ENCODE assay signal across 11 cellular contexts in genomic region chr11:58618215-58618614, GRCh38. TPM values are rescaled to one million over a fixed set of nuclear protein-coding genes. Genes with fewer than 3 reads are reported as not detected.
A peak's percentile ranks its signal among the peaks of the same experiment; 100 is the strongest.
DNase-seq lines count a peak whose midpoint lies in the region; ATAC-seq, FAIRE-seq and TF ChIP-seq lines count a peak whose summit lies in the region.
"Had no signal": no experiment of that assay in that cellular context is flagged by ENCODE, and none has a peak within 500 bp of the region (broad histone marks: within the 10 kb centered on the region; RNA-seq: fewer than 3 reads in every experiment).

No MANE protein-coding gene starts in this region.

- no peak overlapping the region for H3K4me2 ChIP-seq in K562 (ENCODE audit: insufficient read depth, low read length)

- WGBS in K562 (ENCODE audit: insufficient coverage, low coverage, missing lambda C conversion rate) = 100% methylated on average over 1 of the region's 1 CpG

- H3K9me3 Mint-ChIP-seq in CD4-positive, alpha-beta T cell = no peaks in the 10 kb centered on the region
- no peaks in the 10 kb centered on the region for H3K9me3 Mint-ChIP-seq in memory B cell

- H3K27ac Mint-ChIP-seq in CD4-positive, alpha-beta T cell = peak overlapping the region; percentile 59
- peak overlapping the region; percentile 24 for H3K27ac Mint-ChIP-seq in memory B cell

- H3K4me1 ChIP-seq in K562 (replicated peaks in 1 of 2; ENCODE audit: control insufficient read depth in 2 of 2, insufficient read depth in 2 of 2, low read length in 2 of 2) = no peaks in the 10 kb centered on the region
- H3K4me1 ChIP-seq: upper lobe of left lung had no signal

- DNase-seq in CD4-positive, alpha-beta T cell = peak in 2 of 10 experiments; percentile 2 to 4
- DNase-seq in K562 (ENCODE audit: extremely low read depth in 1 of 4, low spot score in 3 of 4) = peak in 1 of 4 experiments; percentile 14
- no peak for DNase-seq in memory B cell (ENCODE audit: low spot score in 2 of 2)
- DNase-seq in hepatic stellate cell (ENCODE audit: low spot score) = no peak
- no peak for DNase-seq in AG20443 (ENCODE audit: low spot score)
- no peak for DNase-seq in CD1c-positive myeloid dendritic cell (ENCODE audit: extremely low spot score)
- DNase-seq in SIG-M5 (lab: John Stamatoyannopoulos, UW) = no peak
- DNase-seq: activated gamma-delta T cell treated with Interleukin-2 at 50 U/mL for 16 hours, upper lobe of left lung had no signal

- H3K36me3 Mint-ChIP-seq in CD4-positive, alpha-beta T cell (ENCODE audit: low read depth) = peaks cover 89% of the 10 kb centered on the region
- peaks cover 45% of the 10 kb centered on the region for H3K36me3 Mint-ChIP-seq in memory B cell

- intact Hi-C loops in CD4-positive, alpha-beta T cell (cut with DNase I, micrococcal nuclease) = loop anchor here in 1 of 2 experiments (5.0 kb wide), 1 partner anchor 51 kb away; no protein-coding TSS in a partner anchor
- intact Hi-C loops in K562 (cut with micrococcal nuclease) = no loop called here

- peak; percentile 59 for ATAC-seq in CD4-positive, alpha-beta T cell (ENCODE audit: poor library complexity)
- ATAC-seq in GM18907 (IDR thresholded peaks at IDR 0.05; ENCODE audit: unreplicated experiment) (peak; percentile 52), K562 (peak; percentile 88), memory B cell (ENCODE audit: low read depth) (peak; percentile 44)
- ATAC-seq: esophagus mucosa had no signal

- no peak for FAIRE-seq in K562 (lab: Jason Lieb, UNC)

- TF ChIP-seq RAD21 in K562 (CRISPR knock-in tag; conservative IDR thresholded peaks at IDR 0.05 in 1 of 2, IDR thresholded peaks at IDR 0.05 in 1 of 2) = peak in 1 of 2 experiments; percentile 40; a peak in 2 of 4 replicates

- no peaks in the 10 kb centered on the region for H3K9me3 ChIP-seq in CD4-positive, alpha-beta T cell (ENCODE audit: control insufficient read depth, low read length)
- no peaks in the 10 kb centered on the region for H3K9me3 ChIP-seq in K562 (replicated peaks; ENCODE audit: control insufficient read depth, insufficient read depth, low read depth, low read length)
- H3K9me3 ChIP-seq: upper lobe of left lung had no signal

- H3K36me3 ChIP-seq in K562 (ENCODE audit: control insufficient read depth, insufficient read depth, low read length) = peaks cover 98% of the 10 kb centered on the region

- in situ Hi-C loops in K562 (cut with MboI) = no loop called here

- no peaks in the 10 kb centered on the region for H3K9me1 ChIP-seq in K562 (ENCODE audit: control insufficient read depth, insufficient read depth, low read length)

- no peak for TF ChIP-seq POLR2A in K562 (conservative IDR thresholded peaks at IDR 0.05)

- H3K9ac ChIP-seq in K562 (ENCODE audit: insufficient read depth in 1 of 2, low read depth in 2 of 2, low read length in 2 of 2) = no peak overlapping the region

- peaks cover 6% of the 10 kb centered on the region; the same call in 2 of the 3 replicates for H3K79me2 ChIP-seq in K562 (ENCODE audit: control insufficient read depth, insufficient read depth, low read length)

- no peak overlapping the region for H3K4me3 ChIP-seq in K562
- H3K4me3 ChIP-seq: upper lobe of left lung had no signal

- H3K27me3 ChIP-seq in CD4-positive, alpha-beta T cell (ENCODE audit: control insufficient read depth, insufficient read depth, low read length) = no peaks in the 10 kb centered on the region
- H3K27me3 ChIP-seq in K562 (ENCODE audit: control insufficient read depth in 2 of 2, insufficient read depth in 2 of 2, low read length in 2 of 2) = no peaks in the 10 kb centered on the region
- H3K27me3 ChIP-seq: upper lobe of left lung had no signal

- no TSS peak for BruUV-seq in K562 (replicated peaks; lab: Mats Ljungman, UMichigan)

- TF ChIP-seq EP300 in K562 (IDR thresholded peaks at IDR 0.05; ENCODE audit: low read length) = no peak

- H3K27ac ChIP-seq in CD4-positive, alpha-beta T cell (ENCODE audit: low read depth, low read length) = no peak overlapping the region
- no peak overlapping the region for H3K27ac ChIP-seq in K562 (ENCODE audit: extremely low read depth, low read depth, low read length)
- H3K27ac ChIP-seq: upper lobe of left lung had no signal

- CTCF ChIA-PET in CD4-positive, alpha-beta T cell (lab: Charles Lee) = interaction anchor here (0.9 to 1.5 kb wide), 3 partner anchors 32 to 50 kb away, joined by 3 to 4 read pairs (median 3); no protein-coding TSS in a partner anchor
- CTCF ChIA-PET in K562 (lab: Yijun Ruan, JAX; ENCODE audit: low intra/inter-chr PET ratio) = interaction anchor here (0.6 to 0.7 kb wide), 3 partner anchors 39 to 325 kb away, joined by 3 to 4 read pairs (median 3); no protein-coding TSS in a partner anchor

- no peak overlapping the region for H2AFZ ChIP-seq in K562 (ENCODE audit: low read depth, low read length)

- TF ChIP-seq CTCF in CD4-positive, alpha-beta T cell (IDR thresholded peaks at IDR 0.05) = no peak
- peak; percentile 25 to 29 (median 25); a peak in 4 of 6 replicates for TF ChIP-seq CTCF in K562 (IDR thresholded peaks at IDR 0.05 in 2 of 3, conservative IDR thresholded peaks at IDR 0.05 in 1 of 3; ENCODE audit: insufficient read depth in 2 of 3, low read depth in 1 of 3, low read length in 3 of 3)

- no peaks in the 10 kb centered on the region for H4K20me1 ChIP-seq in K562 (replicated peaks; ENCODE audit: control insufficient read depth, insufficient read depth, low read length)

- H3K4me1 Mint-ChIP-seq in CD4-positive, alpha-beta T cell (ENCODE audit: low read depth) = peaks cover 12% of the 10 kb centered on the region
- H3K4me1 Mint-ChIP-seq in memory B cell = no peaks in the 10 kb centered on the region

- POLR2A ChIA-PET in CD4-positive, alpha-beta T cell (lab: Charles Lee) = interaction anchor here (1.0 kb wide), 1 partner anchor 40 kb away, joined by 3 read pairs; no protein-coding TSS in a partner anchor
- POLR2A ChIA-PET in K562 (lab: Yijun Ruan, JAX) = interaction anchor here (1.0 kb wide), 1 partner anchor 28 kb away, joined by 3 read pairs; no protein-coding TSS in a partner anchor

- H3K27me3 Mint-ChIP-seq in CD4-positive, alpha-beta T cell = no peaks in the 10 kb centered on the region
- no peaks in the 10 kb centered on the region for H3K27me3 Mint-ChIP-seq in memory B cell

- no peak overlapping the region for H3K4me3 Mint-ChIP-seq in CD4-positive, alpha-beta T cell
- H3K4me3 Mint-ChIP-seq in memory B cell = no peak overlapping the region

RNA-seq across cellular contexts. Expression of gene CNTF, which starts 4.2 kb away (rescaled TPM):
- total RNA-seq in CD4-positive, alpha-beta T cell = 1 to 10 TPM; 3.1 to 3.9 TPM
- total RNA-seq in K562 (2011; cell fraction: chromatin; rRNA removed; ENCODE audit: low replicate concordance) = 7.6 and 18.0 TPM in 2 replicates
- 4.8 and 6.6 TPM in 2 replicates for total RNA-seq in K562 (2011; cell fraction: nucleolus; rRNA removed)
- total RNA-seq in K562 (2011; cell fraction: nucleoplasm; rRNA removed) = 15.2 and 24.6 TPM in 2 replicates
- total RNA-seq in K562 (2014; rRNA removed) (1.2 and 1.7 TPM in 2 replicates), K562 (2014; rRNA removed; fragmentation: Illumina TruSeq; extraction: Trizol) (4.3 and 4.9 TPM in 2 replicates), K562 (2015; rRNA removed; fragmentation: Illumina TruSeq; extraction: Trizol) (4.6 and 5.0 TPM in 2 replicates), K562 (2021) (3.1 and 3.2 TPM in 2 replicates)
- polyA plus RNA-seq in K562 (2011; rRNA removed) (1.6 and 1.7 TPM in 2 replicates), K562 (2014; fragmentation: Illumina TruSeq; extraction: Trizol) (2.2 and 2.9 TPM in 2 replicates), K562 (2014; fragmentation: Nextera tagmentation; extraction: Ambion mirVana) (under 1 TPM; 0.17 to 0.71 TPM), K562 (2014; rRNA removed) (1.2 and 2.3 TPM in 2 replicates)
- 0.40 and 0.68 TPM in 2 replicates for polyA plus RNA-seq in K562 (2011; cell fraction: cytosol; rRNA removed)
- 4.3 and 7.2 TPM in 2 replicates for polyA plus RNA-seq in K562 (2011; cell fraction: nucleus; rRNA removed)
- polyA plus RNA-seq in K562 (2012) = 1.6 and 2.0 TPM in 2 replicates
- 6.6 and 8.3 TPM in 2 replicates for polyA minus RNA-seq in K562 (2011; rRNA and poly(A)+ RNA removed)
- polyA minus RNA-seq in K562 (2011; cell fraction: cytosol; rRNA and poly(A)+ RNA removed) = 0.57 TPM in 1 of 2 replicates, not detected in the other
- 15.8 and 28.9 TPM in 2 replicates for polyA minus RNA-seq in K562 (2011; cell fraction: nucleus; rRNA and poly(A)+ RNA removed)

RNA-seq across cellular contexts. Expression of gene ZFP91, which starts 39.4 kb away (rescaled TPM):
- 10 to 100 TPM; 46.5 to 46.7 TPM for total RNA-seq in CD4-positive, alpha-beta T cell
- 13.7 and 41.3 TPM in 2 replicates for total RNA-seq in K562 (2011; cell fraction: chromatin; rRNA removed; ENCODE audit: low replicate concordance)
- 9.2 and 13.2 TPM in 2 replicates for total RNA-seq in K562 (2011; cell fraction: nucleolus; rRNA removed)
- total RNA-seq in K562 (2011; cell fraction: nucleoplasm; rRNA removed) = 26.3 and 41.2 TPM in 2 replicates
- total RNA-seq in K562 (2014; rRNA removed) = 33.3 and 33.4 TPM in 2 replicates
- total RNA-seq in K562 (2014; rRNA removed; fragmentation: Illumina TruSeq; extraction: Trizol) = 46.4 and 52.1 TPM in 2 replicates
- 54.2 and 56.7 TPM in 2 replicates for total RNA-seq in K562 (2015; rRNA removed; fragmentation: Illumina TruSeq; extraction: Trizol)
- total RNA-seq in K562 (2021) = 42.9 and 47.3 TPM in 2 replicates
- 25.8 and 34.0 TPM in 2 replicates for polyA plus RNA-seq in K562 (2011; rRNA removed)
- 9.3 and 19.5 TPM in 2 replicates for polyA plus RNA-seq in K562 (2011; cell fraction: cytosol; rRNA removed)
- 22.8 and 28.5 TPM in 2 replicates for polyA plus RNA-seq in K562 (2011; cell fraction: nucleus; rRNA removed)
- 24.4 and 28.5 TPM in 2 replicates for polyA plus RNA-seq in K562 (2012)
- 47.5 and 58.3 TPM in 2 replicates for polyA plus RNA-seq in K562 (2014; fragmentation: Illumina TruSeq; extraction: Trizol)
- polyA plus RNA-seq in K562 (2014; fragmentation: Nextera tagmentation; extraction: Ambion mirVana) = 10 to 100 TPM; 17.6 to 25.9 TPM
- 32.5 and 32.8 TPM in 2 replicates for polyA plus RNA-seq in K562 (2014; rRNA removed)
- polyA minus RNA-seq in K562 (2011; rRNA and poly(A)+ RNA removed) = 43.6 and 46.0 TPM in 2 replicates
- 13.8 and 20.1 TPM in 2 replicates for polyA minus RNA-seq in K562 (2011; cell fraction: cytosol; rRNA and poly(A)+ RNA removed)
- 22.5 and 37.9 TPM in 2 replicates for polyA minus RNA-seq in K562 (2011; cell fraction: nucleus; rRNA and poly(A)+ RNA removed)

RNA-seq across cellular contexts. Expression of gene LPXN, which starts 42.6 kb away (rescaled TPM):
- total RNA-seq in CD4-positive, alpha-beta T cell = 10 to 100 TPM; 35.5 to 36.3 TPM
- 3.4 and 7.0 TPM in 2 replicates for total RNA-seq in K562 (2011; cell fraction: chromatin; rRNA removed; ENCODE audit: low replicate concordance)
- 3.0 and 3.6 TPM in 2 replicates for total RNA-seq in K562 (2011; cell fraction: nucleolus; rRNA removed)
- total RNA-seq in K562 (2011; cell fraction: nucleoplasm; rRNA removed) = 3.1 and 3.7 TPM in 2 replicates
- total RNA-seq in K562 (2014; rRNA removed) (0.73 and 0.94 TPM in 2 replicates), K562 (2014; rRNA removed; fragmentation: Illumina TruSeq; extraction: Trizol) (1.3 and 1.7 TPM in 2 replicates), K562 (2015; rRNA removed; fragmentation: Illumina TruSeq; extraction: Trizol) (2.0 and 2.4 TPM in 2 replicates), K562 (2021) (1.7 and 1.8 TPM in 2 replicates)
- polyA plus RNA-seq in K562 (2011; rRNA removed) (2.7 and 3.1 TPM in 2 replicates), K562 (2014; fragmentation: Illumina TruSeq; extraction: Trizol) (2.0 and 2.2 TPM in 2 replicates), K562 (2014; fragmentation: Nextera tagmentation; extraction: Ambion mirVana) (1 to 10 TPM; 2.0 to 3.1 TPM), K562 (2014; rRNA removed) (1.1 and 2.2 TPM in 2 replicates)
- 1.6 and 2.5 TPM in 2 replicates for polyA plus RNA-seq in K562 (2011; cell fraction: cytosol; rRNA removed)
- 6.8 and 7.3 TPM in 2 replicates for polyA plus RNA-seq in K562 (2011; cell fraction: nucleus; rRNA removed)
- polyA plus RNA-seq in K562 (2012) = 1.7 and 3.7 TPM in 2 replicates
- 2.2 and 2.8 TPM in 2 replicates for polyA minus RNA-seq in K562 (2011; rRNA and poly(A)+ RNA removed)
- polyA minus RNA-seq in K562 (2011; cell fraction: cytosol; rRNA and poly(A)+ RNA removed) = 1.0 TPM in 1 of 2 replicates, not detected in the other
- polyA minus RNA-seq in K562 (2011; cell fraction: nucleus; rRNA and poly(A)+ RNA removed) = 3.1 and 5.0 TPM in 2 replicates

Comparison
In these comparisons a context has a peak if more than half of its experiments do, and no peak if none do; other contexts are left out.
1. RNA of gene LPXN, which starts 42.6 kb away (total RNA-seq): 35.5 to 36.3 TPM in CD4-positive, alpha-beta T cell; 0.73 to 7.0 TPM in K562; every median in the first group is over 4 times any median in the second.
2. Peak in every context shown above with its lines, with median percentiles within 50 percentile points of each other: ATAC-seq.